ENCODE assay signal across 2 cellular contexts in the genomic region with DNA sequence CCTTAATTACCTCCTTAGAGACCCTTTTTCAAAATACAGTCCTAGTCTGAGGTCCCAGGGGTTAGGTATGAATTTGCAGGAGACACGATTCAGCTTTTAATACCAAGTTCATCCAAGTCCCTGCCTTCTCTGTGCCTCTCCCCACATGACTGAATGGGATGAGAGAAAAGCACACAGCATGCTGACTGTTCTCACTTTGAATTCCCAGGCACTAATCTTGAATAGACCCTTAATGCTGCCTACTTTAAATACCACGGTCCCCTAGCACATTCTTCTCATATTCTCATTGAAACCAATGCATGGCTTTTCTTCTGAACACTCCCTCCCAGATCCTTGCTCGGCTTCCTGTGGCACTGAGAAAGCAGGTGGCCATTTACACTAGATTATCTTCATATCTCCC.
TF ChIP-seq lines count a peak whose summit lies in the region.

No MANE protein-coding gene starts in this region.

TF ChIP-seq in K562, 482 proteins besides CTCF, POLR2A, EP300 and RAD21:
- TF ChIP-seq, protein P1, sequence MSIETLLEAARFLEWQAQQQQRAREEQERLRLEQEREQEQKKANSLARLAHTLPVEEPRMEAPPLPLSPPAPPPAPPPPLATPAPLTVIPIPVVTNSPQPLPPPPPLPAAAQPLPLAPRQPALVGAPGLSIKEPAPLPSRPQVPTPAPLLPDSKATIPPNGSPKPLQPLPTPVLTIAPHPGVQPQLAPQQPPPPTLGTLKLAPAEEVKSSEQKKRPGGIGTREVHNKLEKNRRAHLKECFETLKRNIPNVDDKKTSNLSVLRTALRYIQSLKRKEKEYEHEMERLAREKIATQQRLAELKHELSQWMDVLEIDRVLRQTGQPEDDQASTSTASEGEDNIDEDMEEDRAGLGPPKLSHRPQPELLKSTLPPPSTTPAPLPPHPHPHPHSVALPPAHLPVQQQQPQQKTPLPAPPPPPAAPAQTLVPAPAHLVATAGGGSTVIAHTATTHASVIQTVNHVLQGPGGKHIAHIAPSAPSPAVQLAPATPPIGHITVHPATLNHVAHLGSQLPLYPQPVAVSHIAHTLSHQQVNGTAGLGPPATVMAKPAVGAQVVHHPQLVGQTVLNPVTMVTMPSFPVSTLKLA (conservative IDR thresholded peaks at IDR 0.05), result no peak
- TF ChIP-seq XRCC3 (IDR thresholded peaks at IDR 0.05) (no peak), HEY1 (CRISPR knock-in tag; IDR thresholded peaks at IDR 0.05; ENCODE audit: borderline replicate concordance) (no peak), BMI1 (IDR thresholded peaks at IDR 0.05; ENCODE audit: low read length) (no peak), ERF (CRISPR knock-in tag; IDR thresholded peaks at IDR 0.05) (no peak), CEBPG (CRISPR knock-in tag; IDR thresholded peaks at IDR 0.05) (no peak), CEBPG (tag; conservative IDR thresholded peaks at IDR 0.05 in 1 of 2, IDR thresholded peaks at IDR 0.05 in 1 of 2) (no peak), ETV6 (IDR thresholded peaks at IDR 0.05; ENCODE audit: borderline replicate concordance in 1 of 2, low read depth in 2 of 2, low read length in 1 of 2) (no peak), ETV6 (CRISPR knock-in tag; IDR thresholded peaks at IDR 0.05; ENCODE audit: borderline replicate concordance) (no peak), EGR1 (conservative IDR thresholded peaks at IDR 0.05) (no peak)
- TF ChIP-seq, protein P2, sequence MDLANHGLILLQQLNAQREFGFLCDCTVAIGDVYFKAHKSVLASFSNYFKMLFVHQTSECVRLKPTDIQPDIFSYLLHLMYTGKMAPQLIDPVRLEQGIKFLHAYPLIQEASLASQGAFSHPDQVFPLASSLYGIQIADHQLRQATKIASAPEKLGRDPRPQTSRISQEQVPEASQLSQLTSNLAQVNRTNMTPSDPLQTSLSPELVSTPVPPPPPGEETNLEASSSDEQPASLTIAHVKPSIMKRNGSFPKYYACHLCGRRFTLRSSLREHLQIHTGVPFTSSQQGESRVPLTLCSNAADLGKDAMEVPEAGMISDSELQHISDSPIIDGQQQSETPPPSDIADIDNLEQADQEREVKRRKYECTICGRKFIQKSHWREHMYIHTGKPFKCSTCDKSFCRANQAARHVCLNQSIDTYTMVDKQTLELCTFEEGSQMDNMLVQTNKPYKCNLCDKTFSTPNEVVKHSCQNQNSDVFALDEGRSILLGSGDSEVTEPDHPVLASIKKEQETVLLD (IDR thresholded peaks at IDR 0.05), result no peak
- TF ChIP-seq, protein P3, sequence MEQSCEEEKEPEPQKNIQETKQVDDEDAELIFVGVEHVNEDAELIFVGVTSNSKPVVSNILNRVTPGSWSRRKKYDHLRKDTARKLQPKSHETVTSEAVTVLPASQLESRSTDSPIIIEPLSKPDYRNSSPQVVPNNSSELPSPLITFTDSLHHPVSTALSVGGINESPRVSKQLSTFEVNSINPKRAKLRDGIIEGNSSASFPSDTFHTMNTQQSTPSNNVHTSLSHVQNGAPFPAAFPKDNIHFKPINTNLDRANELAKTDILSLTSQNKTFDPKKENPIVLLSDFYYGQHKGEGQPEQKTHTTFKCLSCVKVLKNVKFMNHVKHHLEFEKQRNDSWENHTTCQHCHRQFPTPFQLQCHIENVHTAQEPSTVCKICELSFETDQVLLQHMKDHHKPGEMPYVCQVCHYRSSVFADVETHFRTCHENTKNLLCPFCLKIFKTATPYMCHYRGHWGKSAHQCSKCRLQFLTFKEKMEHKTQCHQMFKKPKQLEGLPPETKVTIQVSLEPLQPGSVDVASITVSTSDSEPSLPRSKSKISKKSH (CRISPR knock-in tag; IDR thresholded peaks at IDR 0.05), result no peak

TF ChIP-seq in HepG2, 621 proteins besides CTCF, POLR2A, EP300 and RAD21:
- TF ChIP-seq NFYB (CRISPR knock-in tag; IDR thresholded peaks at IDR 0.05) (no peak), EED (CRISPR knock-in tag; IDR thresholded peaks at IDR 0.05) (no peak), ZC3H13 (CRISPR knock-in tag; IDR thresholded peaks at IDR 0.05) (no peak)
- TF ChIP-seq, protein P4, sequence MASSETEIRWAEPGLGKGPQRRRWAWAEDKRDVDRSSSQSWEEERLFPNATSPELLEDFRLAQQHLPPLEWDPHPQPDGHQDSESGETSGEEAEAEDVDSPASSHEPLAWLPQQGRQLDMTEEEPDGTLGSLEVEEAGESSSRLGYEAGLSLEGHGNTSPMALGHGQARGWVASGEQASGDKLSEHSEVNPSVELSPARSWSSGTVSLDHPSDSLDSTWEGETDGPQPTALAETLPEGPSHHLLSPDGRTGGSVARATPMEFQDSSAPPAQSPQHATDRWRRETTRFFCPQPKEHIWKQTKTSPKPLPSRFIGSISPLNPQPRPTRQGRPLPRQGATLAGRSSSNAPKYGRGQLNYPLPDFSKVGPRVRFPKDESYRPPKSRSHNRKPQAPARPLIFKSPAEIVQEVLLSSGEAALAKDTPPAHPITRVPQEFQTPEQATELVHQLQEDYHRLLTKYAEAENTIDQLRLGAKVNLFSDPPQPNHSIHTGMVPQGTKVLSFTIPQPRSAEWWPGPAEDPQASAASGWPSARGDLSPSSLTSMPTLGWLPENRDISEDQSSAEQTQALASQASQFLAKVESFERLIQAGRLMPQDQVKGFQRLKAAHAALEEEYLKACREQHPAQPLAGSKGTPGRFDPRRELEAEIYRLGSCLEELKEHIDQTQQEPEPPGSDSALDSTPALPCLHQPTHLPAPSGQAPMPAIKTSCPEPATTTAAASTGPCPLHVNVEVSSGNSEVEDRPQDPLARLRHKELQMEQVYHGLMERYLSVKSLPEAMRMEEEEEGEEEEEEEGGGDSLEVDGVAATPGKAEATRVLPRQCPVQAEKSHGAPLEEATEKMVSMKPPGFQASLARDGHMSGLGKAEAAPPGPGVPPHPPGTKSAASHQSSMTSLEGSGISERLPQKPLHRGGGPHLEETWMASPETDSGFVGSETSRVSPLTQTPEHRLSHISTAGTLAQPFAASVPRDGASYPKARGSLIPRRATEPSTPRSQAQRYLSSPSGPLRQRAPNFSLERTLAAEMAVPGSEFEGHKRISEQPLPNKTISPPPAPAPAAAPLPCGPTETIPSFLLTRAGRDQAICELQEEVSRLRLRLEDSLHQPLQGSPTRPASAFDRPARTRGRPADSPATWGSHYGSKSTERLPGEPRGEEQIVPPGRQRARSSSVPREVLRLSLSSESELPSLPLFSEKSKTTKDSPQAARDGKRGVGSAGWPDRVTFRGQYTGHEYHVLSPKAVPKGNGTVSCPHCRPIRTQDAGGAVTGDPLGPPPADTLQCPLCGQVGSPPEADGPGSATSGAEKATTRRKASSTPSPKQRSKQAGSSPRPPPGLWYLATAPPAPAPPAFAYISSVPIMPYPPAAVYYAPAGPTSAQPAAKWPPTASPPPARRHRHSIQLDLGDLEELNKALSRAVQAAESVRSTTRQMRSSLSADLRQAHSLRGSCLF (CRISPR knock-in tag; IDR thresholded peaks at IDR 0.05; ENCODE audit: borderline replicate concordance), result no peak
